ENCODE assay signal across 6 cellular contexts in genomic region chr5:139393497-139394122, GRCh38. TPM values are rescaled to one million over a fixed set of nuclear protein-coding genes. Genes with fewer than 3 reads are reported as not detected.
DNase-seq lines count a peak whose midpoint lies in the region; TF ChIP-seq lines count a peak whose summit lies in the region.

No MANE protein-coding gene starts in this region.

- no peaks in the 10 kb centered on the region for H3K27me3 ChIP-seq in thymus (ENCODE audit: control insufficient read depth, insufficient read depth)

- no peak overlapping the region for H3K27ac ChIP-seq in thymus (ENCODE audit: low read depth)

- CTCF ChIA-PET in activated naive CD4-positive, alpha-beta T cell treated with anti-CD3 and anti-CD28 coated beads for 36 hours (lab: Charles Lee): interaction anchor here (1.0 to 3.0 kb wide), 4 partner anchors 8 to 21 kb away, joined by 3 to 10 read pairs (median 4); partner anchors contain the start of gene SPATA24

- no peaks in the 10 kb centered on the region for H3K36me3 ChIP-seq in thymus (ENCODE audit: control insufficient read depth, insufficient read depth)

- H3K4me1 Mint-ChIP-seq in activated naive CD4-positive, alpha-beta T cell treated with anti-CD3 and anti-CD28 coated beads for 36 hours (ENCODE audit: low read depth): peaks cover 39% of the 10 kb centered on the region

- peaks cover 1% of the 10 kb centered on the region for H3K36me3 Mint-ChIP-seq in activated naive CD4-positive, alpha-beta T cell treated with anti-CD3 and anti-CD28 coated beads for 36 hours (ENCODE audit: low read depth)

- H3K4me3 ChIP-seq in fibroblast of the aortic adventitia (ENCODE audit: low read depth, low read length) (peak overlapping the region; percentile 22), thymus (ENCODE audit: low read length) (peak overlapping the region; percentile 79)

- no peak for TF ChIP-seq CTCF in fibroblast of the aortic adventitia (IDR thresholded peaks at IDR 0.05; ENCODE audit: insufficient read depth, low read length)

- peak overlapping the region; percentile 78 for H3K27ac Mint-ChIP-seq in activated naive CD4-positive, alpha-beta T cell treated with anti-CD3 and anti-CD28 coated beads for 36 hours

- H3K9me3 Mint-ChIP-seq in activated naive CD4-positive, alpha-beta T cell treated with anti-CD3 and anti-CD28 coated beads for 36 hours: no peaks in the 10 kb centered on the region

- no peak for DNase-seq in activated naive CD4-positive, alpha-beta T cell treated with anti-CD3 and anti-CD28 coated beads for 36 hours
- DNase-seq in activated naive CD4-positive, alpha-beta T cell treated with anti-CD3 and anti-CD28 coated beads, Interleukin-2, amount 50 U/mL, for 16 hours: no peak
- no peak for DNase-seq in fibroblast of the aortic adventitia (ENCODE audit: low read depth)
- DNase-seq in NCI-H526 treated with DMSO at 0.1 percent for 48 hours (lab: John Stamatoyannopoulos, UW): no peak
- no peak for DNase-seq in DMS 273 treated with DMSO at 0.1 percent for 48 hours (lab: John Stamatoyannopoulos, UW)

- 6% methylated on average over 49 of the region's 49 CpGs for WGBS in thymus

- no peaks in the 10 kb centered on the region for H3K27me3 Mint-ChIP-seq in activated naive CD4-positive, alpha-beta T cell treated with anti-CD3 and anti-CD28 coated beads for 36 hours (ENCODE audit: low read depth)

- intact Hi-C loops in activated naive CD4-positive, alpha-beta T cell treated with anti-CD3 and anti-CD28 coated beads for 36 hours (cut with micrococcal nuclease): loop anchor here (1.0 to 2.0 kb wide), 4 partner anchors 26 to 195 kb away; partner anchors contain the start of genes PAIP2 and SIL1

- H3K9me3 ChIP-seq in thymus (ENCODE audit: control insufficient read depth): no peaks in the 10 kb centered on the region

- H3K4me3 Mint-ChIP-seq in activated naive CD4-positive, alpha-beta T cell treated with anti-CD3 and anti-CD28 coated beads for 36 hours: peak overlapping the region; percentile 89

- peaks cover 35% of the 10 kb centered on the region for H3K4me1 ChIP-seq in thymus (ENCODE audit: control insufficient read depth, insufficient read depth, low read length)

RNA-seq across cellular contexts. Expression of gene PROB1, which starts 1.3 kb away (rescaled TPM):
- 1 to 10 TPM; 1.1 to 1.2 TPM for total RNA-seq in activated naive CD4-positive, alpha-beta T cell treated with anti-CD3 and anti-CD28 coated beads for 36 hours
- total RNA-seq in fibroblast of the aortic adventitia (ENCODE audit: low replicate concordance): 0.99 and 1.8 TPM in 2 replicates
- polyA plus RNA-seq in thymus: 1.0 TPM

RNA-seq across cellular contexts. Expression of gene MZB1, which starts 3.9 kb away (rescaled TPM):
- total RNA-seq in activated naive CD4-positive, alpha-beta T cell treated with anti-CD3 and anti-CD28 coated beads for 36 hours: 1 to 10 TPM; 2.0 to 2.8 TPM
- 0.18 TPM in 1 of 2 replicates, not detected in the other for total RNA-seq in fibroblast of the aortic adventitia (ENCODE audit: low replicate concordance)
- polyA plus RNA-seq in thymus: 380 TPM

RNA-seq across cellular contexts. Expression of gene SPATA24, which starts 10.3 kb away (rescaled TPM):
- 1 to 10 TPM; 6.0 to 7.4 TPM for total RNA-seq in activated naive CD4-positive, alpha-beta T cell treated with anti-CD3 and anti-CD28 coated beads for 36 hours
- 1.8 and 2.0 TPM in 2 replicates for total RNA-seq in fibroblast of the aortic adventitia (ENCODE audit: low replicate concordance)
- 6.6 TPM for polyA plus RNA-seq in thymus

RNA-seq across cellular contexts. Expression of gene SLC23A1, which starts 10.5 kb away (rescaled TPM):
- under 1 TPM in 1 of 2 experiments, not detected in 1; 0.62 TPM for total RNA-seq in activated naive CD4-positive, alpha-beta T cell treated with anti-CD3 and anti-CD28 coated beads for 36 hours
- not detected in 2 replicates for total RNA-seq in fibroblast of the aortic adventitia (ENCODE audit: low replicate concordance)
- 5.4 TPM for polyA plus RNA-seq in thymus

RNA-seq across cellular contexts. Expression of gene DNAJC18, which starts 45.7 kb away (rescaled TPM):
- 10 to 100 TPM; 18.1 to 18.8 TPM for total RNA-seq in activated naive CD4-positive, alpha-beta T cell treated with anti-CD3 and anti-CD28 coated beads for 36 hours
- 4.7 and 9.9 TPM in 2 replicates for total RNA-seq in fibroblast of the aortic adventitia (ENCODE audit: low replicate concordance)
- 4.3 TPM for polyA plus RNA-seq in thymus
